1 cellular context compared by ENCODE assay signal in the genomic region with DNA sequence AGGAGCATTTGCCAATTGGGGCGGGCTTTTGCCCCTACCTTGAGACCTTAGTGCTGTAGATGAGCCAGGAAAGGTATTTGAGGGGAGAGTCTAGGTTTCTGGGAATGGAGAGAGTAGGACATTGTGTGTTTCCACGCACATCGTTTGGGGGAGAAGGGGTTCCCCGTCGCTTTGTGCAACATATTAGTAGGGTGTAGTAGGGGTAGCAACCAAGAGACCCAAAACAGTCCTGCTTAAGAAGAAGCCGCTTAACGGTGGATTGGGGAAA.
TF ChIP-seq lines count a peak whose summit lies in the region.

No MANE protein-coding gene starts in this region.

TF ChIP-seq in HepG2, 621 proteins besides CTCF, POLR2A, EP300 and RAD21:
- TF ChIP-seq, protein P1, sequence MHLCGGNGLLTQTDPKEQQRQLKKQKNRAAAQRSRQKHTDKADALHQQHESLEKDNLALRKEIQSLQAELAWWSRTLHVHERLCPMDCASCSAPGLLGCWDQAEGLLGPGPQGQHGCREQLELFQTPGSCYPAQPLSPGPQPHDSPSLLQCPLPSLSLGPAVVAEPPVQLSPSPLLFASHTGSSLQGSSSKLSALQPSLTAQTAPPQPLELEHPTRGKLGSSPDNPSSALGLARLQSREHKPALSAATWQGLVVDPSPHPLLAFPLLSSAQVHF (CRISPR knock-in tag; IDR thresholded peaks at IDR 0.05), result no peak
- TF ChIP-seq MTERF4 (CRISPR knock-in tag; IDR thresholded peaks at IDR 0.05) (peak; percentile 58; the same call in 1 of the 2 replicates), CREB3 (CRISPR knock-in tag; IDR thresholded peaks at IDR 0.05) (no peak), ZBTB38 (CRISPR knock-in tag; IDR thresholded peaks at IDR 0.05) (no peak; the same call in 1 of the 2 replicates), HDAC6 (IDR thresholded peaks at IDR 0.05; ENCODE audit: low read depth, low read length) (no peak), NFIC (IDR thresholded peaks at IDR 0.05; ENCODE audit: low read length) (0 out of 2 replicates have a peak, but pooled peaks have one; percentile 13)
